Comparison of ENCODE assay signal across 8 cellular contexts in genomic region chr1:146376708-146377496, GRCh38.
DNase-seq lines count a peak whose midpoint lies in the region; TF ChIP-seq lines count a peak whose summit lies in the region.
"Not testable (repeated sequence)": the region's sequence is repeated elsewhere in the genome, so short reads cannot be mapped to it uniquely, and the experiment has no call there.

No MANE protein-coding gene starts in this region.

- not testable (repeated sequence) for H3K9me3 ChIP-seq in H9 (ENCODE audit: control insufficient read depth, low read depth, low read length); neural progenitor cell (ENCODE audit: low read depth); stomach smooth muscle (ENCODE audit: control insufficient read depth in 2 of 2, low read length in 2 of 2)

- H4K20me1 ChIP-seq in H9 (ENCODE audit: control insufficient read depth, insufficient read depth, insufficient read length); neural progenitor cell (ENCODE audit: low read depth): not testable (repeated sequence)

- not testable (repeated sequence) for H3K56ac ChIP-seq in H9 (ENCODE audit: insufficient read length, low read depth, low read length)

- peaks cover 17% of the 10 kb centered on the region for H3F3A ChIP-seq in neural progenitor cell (ENCODE audit: low read depth)

- peak; percentile 99 for DNase-seq in ELR (ENCODE audit: low read depth)
- peak; percentile 93 for DNase-seq in H9
- DNase-seq in M059J (ENCODE audit: low read depth), result peak; percentile 100
- DNase-seq in activated effector memory CD4-positive, alpha-beta T cell treated with Interleukin-2 at 50 U/mL for 16 hours, result peak; percentile 65
- DNase-seq in fibroblast of villous mesenchyme (ENCODE audit: low read depth), result peak; percentile 98
- peak; percentile 91 for DNase-seq in neural progenitor cell (ENCODE audit: low spot score)

- not testable (repeated sequence) for H2AK5ac ChIP-seq in H9 (ENCODE audit: insufficient read length, low read length)

- H3K4me3 ChIP-seq in fibroblast of villous mesenchyme (ENCODE audit: low read depth, low read length), result peak overlapping the region; percentile 43
- peak overlapping the region; percentile 37 for H3K4me3 ChIP-seq in neural progenitor cell
- H3K4me3 ChIP-seq in stomach smooth muscle (ENCODE audit: low read length in 2 of 2), result peak overlapping the region; percentile 43 to 60

- H3K27me3 ChIP-seq in H9 (ENCODE audit: insufficient read depth, low read length); neural progenitor cell; stomach smooth muscle (ENCODE audit: control insufficient read depth in 1 of 2, insufficient read depth in 2 of 2, low read length in 2 of 2): not testable (repeated sequence)

- not testable (repeated sequence) for H3T11ph ChIP-seq in H9 (ENCODE audit: low read length)

- not testable (repeated sequence) for H4K91ac ChIP-seq in H9 (ENCODE audit: insufficient read length, low read depth, low read length)

- TF ChIP-seq CTCF in H9 (conservative IDR thresholded peaks at IDR 0.05); fibroblast of villous mesenchyme (IDR thresholded peaks at IDR 0.05; ENCODE audit: insufficient read depth, low read depth, low read length); neural progenitor cell (IDR thresholded peaks at IDR 0.05): not testable (repeated sequence)

- no CpG with 5 or more reads among the region's 42 CpGs for WGBS in H9 (ENCODE audit: extremely low coverage, insufficient read length, low lambda C conversion rate)

- H3K27ac ChIP-seq in H9 (ENCODE audit: insufficient read length, low read depth, low read length) (peak overlapping the region; percentile 98), neural progenitor cell (peak overlapping the region; percentile 98), stomach smooth muscle (ENCODE audit: low read length) (peak overlapping the region; percentile 91)

- not testable (repeated sequence) for H2BK12ac ChIP-seq in H9 (ENCODE audit: insufficient read length, low read depth, low read length)

- H4K8ac ChIP-seq in H9 (replicated peaks; ENCODE audit: insufficient read length, low read depth, low read length), result not testable (repeated sequence)

- H3K4me1 Mint-ChIP-seq in H9 (peaks cover 14 to 15% of the 10 kb centered on the region in 2 experiments), neural progenitor cell (peaks cover 15% of the 10 kb centered on the region)

- H3K36me3 Mint-ChIP-seq in H9 (ENCODE audit: insufficient read depth in 1 of 3, low read depth in 3 of 3); neural progenitor cell: not testable (repeated sequence)

- H3K18ac ChIP-seq in H9 (ENCODE audit: insufficient read length, low read depth, low read length), result peak overlapping the region; percentile 93

- not testable (repeated sequence) for H3K4me1 ChIP-seq in H9 (ENCODE audit: insufficient read depth, low read length); neural progenitor cell; stomach smooth muscle (ENCODE audit: control insufficient read depth, insufficient read depth, low read length)

- not testable (repeated sequence) for H3K36me3 ChIP-seq in neural progenitor cell; stomach smooth muscle (ENCODE audit: control insufficient read depth in 2 of 2, insufficient read depth in 2 of 2, low read length in 2 of 2)

- H3K4me3 Mint-ChIP-seq in H9 (peak overlapping the region; percentile 55 to 71), neural progenitor cell (peak overlapping the region; percentile 85)

- H2BK15ac ChIP-seq in H9 (ENCODE audit: low read depth, low read length), result not testable (repeated sequence)

- H3K4ac ChIP-seq in H9 (ENCODE audit: low read depth, low read length), result not testable (repeated sequence)

- peak overlapping the region; percentile 98 to 100 (median 99) for H3K27ac Mint-ChIP-seq in H9
- peak overlapping the region; percentile 100 for H3K27ac Mint-ChIP-seq in neural progenitor cell

- not testable (repeated sequence) for H3K27me3 Mint-ChIP-seq in H9 (ENCODE audit: low read depth); neural progenitor cell (ENCODE audit: insufficient read depth, low read depth)

- H3K4me2 ChIP-seq in H9 (ENCODE audit: insufficient read depth, insufficient read length, low read length) (peak overlapping the region; percentile 62), neural progenitor cell (peak overlapping the region; percentile 75)

- peak; percentile 84 for TF ChIP-seq POLR2A in Raji (IDR thresholded peaks at IDR 0.05; ENCODE audit: insufficient read depth, low read depth, low read length)

- H4K5ac ChIP-seq in H9 (ENCODE audit: insufficient read length, low read depth, low read length), result not testable (repeated sequence)

- not testable (repeated sequence) for H3K9me3 Mint-ChIP-seq in H9, neural progenitor cell

- H2BK5ac ChIP-seq in H9 (ENCODE audit: insufficient read length, low read length), result not testable (repeated sequence)

- H3K79me1 ChIP-seq in H9 (ENCODE audit: insufficient read depth, low read depth, low read length, poor library complexity, severe bottlenecking), result not testable (repeated sequence)

- H3K9ac ChIP-seq in H9 (ENCODE audit: extremely low read depth, insufficient read length, low read length), result peak overlapping the region; percentile 70
- not testable (repeated sequence) for H3K9ac ChIP-seq in neural progenitor cell
- H3K9ac ChIP-seq in stomach smooth muscle (ENCODE audit: low read length in 2 of 2), result peak overlapping the region; percentile 58 to 76

- not testable (repeated sequence) for H3K23me2 ChIP-seq in H9 (ENCODE audit: insufficient read length, low read depth, low read length, poor library complexity, severe bottlenecking)

- H3K23ac ChIP-seq in H9 (ENCODE audit: insufficient read length, low read depth, low read length), result not testable (repeated sequence)

- not testable (repeated sequence) for H2BK20ac ChIP-seq in H9 (ENCODE audit: low read depth, low read length, poor library complexity, severe bottlenecking)

- H2BK120ac ChIP-seq in H9 (ENCODE audit: low read depth, low read length, poor library complexity, severe bottlenecking), result not testable (repeated sequence)

- not testable (repeated sequence) for H3K79me2 ChIP-seq in H9 (ENCODE audit: insufficient read depth, low read length); neural progenitor cell (ENCODE audit: low read depth)

- H2AFZ ChIP-seq in H9 (ENCODE audit: low read length); neural progenitor cell (replicated peaks): not testable (repeated sequence)

- H3K14ac ChIP-seq in H9 (ENCODE audit: insufficient read depth, low read length), result peak overlapping the region; percentile 87; the same call in 1 of the 2 replicates

Comparison
In these comparisons a context has a peak if more than half of its experiments do, and no peak if none do; other contexts are left out.
1. Peak in every context shown above with its lines: DNase-seq, H3K4me3 ChIP-seq and H3K27ac ChIP-seq.